Comparison of ENCODE assay signal across 8 cellular contexts in the genomic region with DNA sequence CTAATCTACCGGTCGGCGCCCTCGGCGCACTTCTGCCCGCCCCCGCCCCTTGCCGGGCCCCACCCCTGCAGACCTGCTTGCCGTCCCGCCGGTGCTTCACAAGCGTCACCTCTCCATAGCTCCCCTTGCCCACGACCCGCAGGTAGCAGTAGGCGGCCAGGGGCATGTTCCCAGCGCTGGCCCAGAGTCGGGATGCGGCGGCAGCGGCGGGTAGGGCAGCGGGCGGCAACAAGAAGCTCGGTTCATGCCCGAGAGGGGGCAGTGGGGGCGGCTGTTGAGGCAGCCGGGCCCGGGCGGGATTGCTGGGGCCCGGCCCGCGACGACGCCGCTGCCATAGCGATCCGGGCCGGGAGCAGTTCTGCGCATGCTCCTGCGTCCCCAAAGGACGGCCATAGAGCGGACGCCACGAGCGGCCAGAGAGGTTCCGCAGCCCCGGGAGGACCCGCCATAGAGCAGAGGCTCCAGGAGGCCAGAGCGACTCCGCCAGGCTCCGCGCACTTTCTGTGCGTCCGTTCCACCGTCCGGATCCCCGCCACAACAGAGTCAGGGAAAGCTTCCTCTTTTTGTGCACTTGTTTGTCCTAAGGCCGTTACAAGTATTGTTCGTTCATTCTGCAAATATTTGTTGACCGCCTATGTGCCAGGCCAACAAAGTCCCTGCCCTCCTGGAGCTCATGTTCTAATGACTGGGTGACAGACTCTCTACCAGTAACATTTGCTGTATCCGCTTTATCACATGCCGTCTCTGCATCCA. TPM values are rescaled to one million over a fixed set of nuclear protein-coding genes. Genes with fewer than 3 reads are reported as not detected.
DNase-seq lines count a peak whose midpoint lies in the region; ATAC-seq and TF ChIP-seq lines count a peak whose summit lies in the region.

TSS of gene NEK4 (minus strand) at position 360 of the 753 bp plus-strand sequence. CDS start at position 166, 194 bp downstream.

- H3K4me1 Mint-ChIP-seq in nephron, result peaks cover 9% of the 10 kb centered on the region

- H3K9me3 Mint-ChIP-seq in nephron, result no peaks in the 10 kb centered on the region

- H3K4me3 ChIP-seq in H7 (ENCODE audit: insufficient read depth, low read depth, low read length), result peak within 1 kb of the TSS; percentile 81
- H3K4me3 ChIP-seq in fibroblast of the aortic adventitia (ENCODE audit: low read depth, low read length), result peak within 1 kb of the TSS; percentile 92

- ATAC-seq in stimulated activated naive CD8-positive, alpha-beta T cell treated with anti-CD3 and anti-CD28 coated beads, Interleukin-15, Interleukin-2, amounts not matched to agents 100 U/mL and 50 U/mL, for 24 hours, result peak; percentile 98

- TF ChIP-seq CTCF in fibroblast of the aortic adventitia (IDR thresholded peaks at IDR 0.05; ENCODE audit: insufficient read depth, low read length) (no peak), nephron (IDR thresholded peaks at IDR 0.05; ENCODE audit: unreplicated experiment in 3 of 3) (no peak)

- H3K27me3 ChIP-seq in H7 (ENCODE audit: control insufficient read depth, insufficient read depth, low read length), result no peaks in the 10 kb centered on the region

- peak; percentile 97 for TF ChIP-seq POLR2A in Raji (IDR thresholded peaks at IDR 0.05; ENCODE audit: insufficient read depth, low read depth, low read length)

- H3K9me3 ChIP-seq in ES-I3 (ENCODE audit: control insufficient read depth, insufficient read depth, low read length), result no peaks in the 10 kb centered on the region

- DNase-seq in H7 (peak; percentile 97), M059J (ENCODE audit: low read depth) (peak; percentile 83), fibroblast of the aortic adventitia (ENCODE audit: low read depth) (peak; percentile 89)
- DNase-seq in activated T-helper 9 cell treated with anti-CD3 and anti-CD28 coated beads, Interleukin-2, amount 50 U/mL, for 16 hours (ENCODE audit: low read depth), result peak; percentile 77
- DNase-seq in stimulated activated naive CD8-positive, alpha-beta T cell treated with anti-CD3 and anti-CD28 coated beads, Interleukin-15, Interleukin-2, amounts not matched to agents 100 U/mL and 50 U/mL, for 24 hours, result peak; percentile 92

- peak within 1 kb of the TSS; percentile 86 to 98 (median 97) for H3K27ac Mint-ChIP-seq in nephron

- H3K36me3 Mint-ChIP-seq in nephron (ENCODE audit: low read depth), result peaks cover 12% of the 10 kb centered on the region

- H3K36me3 ChIP-seq in ES-I3 (ENCODE audit: insufficient read depth, low read length) (peaks cover 9% of the 10 kb centered on the region), H7 (replicated peaks; ENCODE audit: control insufficient read depth, insufficient read depth, low read length) (peaks cover 5% of the 10 kb centered on the region)

- H3K27me3 Mint-ChIP-seq in nephron (ENCODE audit: low read depth), result no peaks in the 10 kb centered on the region

- no peaks in the 10 kb centered on the region for H3K4me1 ChIP-seq in ES-I3 (ENCODE audit: insufficient read depth, low read length)

- peak within 1 kb of the TSS; percentile 74 for H3K9ac ChIP-seq in ES-I3 (ENCODE audit: low read depth, low read length)

- peak within 1 kb of the TSS; percentile 86 to 99 (median 93) for H3K4me3 Mint-ChIP-seq in nephron

RNA-seq across cellular contexts. Expression of gene NEK4, which starts in this region (rescaled TPM):
- total RNA-seq in H7 (2014; rRNA removed; shearing (Covaris generic)), result 26.2 and 36.5 TPM in 2 replicates
- total RNA-seq in M059J (2014; rRNA removed; shearing (Covaris generic)), result 10.7 and 19.6 TPM in 2 replicates
- 3.6 and 28.2 TPM in 2 replicates for total RNA-seq in fibroblast of the aortic adventitia (ENCODE audit: low replicate concordance)

Comparison
In these comparisons a context has a peak if more than half of its experiments do, and no peak if none do; other contexts are left out.
1. Peak in every context shown above with its lines: DNase-seq, ATAC-seq and H3K4me3 ChIP-seq.